18 cellular contexts compared by ENCODE assay signal in genomic region chr17:17492562-17492961, GRCh38. TPM values are rescaled to one million over a fixed set of nuclear protein-coding genes. Genes with fewer than 3 reads are reported as not detected.
A peak's percentile ranks its signal among the peaks of the same experiment; 100 is the strongest.
DNase-seq lines count a peak whose midpoint lies in the region; ATAC-seq and TF ChIP-seq lines count a peak whose summit lies in the region.
"Had no signal": no experiment of that assay in that cellular context is flagged by ENCODE, and none has a peak within 500 bp of the region (broad histone marks: within the 10 kb centered on the region; RNA-seq: fewer than 3 reads in every experiment).

No MANE protein-coding gene starts in this region.

- peaks cover 35% of the 10 kb centered on the region for H3K27me3 Mint-ChIP-seq in neural crest cell (ENCODE audit: low read depth)
- peaks cover 4 to 24% (median 6%) of the 10 kb centered on the region in 5 donors for H3K27me3 Mint-ChIP-seq in naive thymus-derived CD4-positive, alpha-beta T cell
- peaks cover 14% of the 10 kb centered on the region for H3K27me3 Mint-ChIP-seq in activated CD4-positive, alpha-beta memory T cell treated with anti-CD3 and anti-CD28 coated beads, Interleukin-2, amount 10 ng/mL, durations not matched to agents 7 days and 5 days

- no peak for TF ChIP-seq RAD21 in HCT116 (IDR thresholded peaks at IDR 0.05; ENCODE audit: low read depth)

- TF ChIP-seq CTCF in 22Rv1 (IDR thresholded peaks at IDR 0.05) (no peak), HCT116 (IDR thresholded peaks at IDR 0.05 in 2 of 3, conservative IDR thresholded peaks at IDR 0.05 in 1 of 3; ENCODE audit: borderline replicate concordance in 1 of 3, insufficient read depth in 1 of 3, low read depth in 2 of 3, low read length in 2 of 3) (no peak), mammary epithelial cell (conservative IDR thresholded peaks at IDR 0.05 in 1 of 2, IDR thresholded peaks at IDR 0.05 in 1 of 2; ENCODE audit: extremely low read depth in 1 of 2, insufficient read depth in 1 of 2, low read depth in 1 of 2, low read length in 2 of 2) (no peak), neural crest cell (conservative IDR thresholded peaks at IDR 0.05) (no peak)

- peaks cover 21% of the 10 kb centered on the region for H3K4me1 Mint-ChIP-seq in neural crest cell
- H3K4me1 Mint-ChIP-seq in naive thymus-derived CD4-positive, alpha-beta T cell, result peaks cover 13 to 23% (median 16%) of the 10 kb centered on the region in 7 donors
- peaks cover 21% of the 10 kb centered on the region for H3K4me1 Mint-ChIP-seq in activated CD4-positive, alpha-beta memory T cell treated with anti-CD3 and anti-CD28 coated beads, Interleukin-2, amount 10 ng/mL, durations not matched to agents 7 days and 5 days

- TSS peak; percentile 23 for BruUV-seq in HCT116 (replicated peaks; lab: Mats Ljungman, UMichigan)
- TSS peak; percentile 38 for BruUV-seq in mammary epithelial cell (replicated peaks; lab: Mats Ljungman, UMichigan)

- H3K4me1 ChIP-seq in HCT116 (ENCODE audit: control insufficient read depth in 1 of 2, insufficient read depth in 2 of 2, low read length in 2 of 2) (peaks cover 0 to 15% of the 10 kb centered on the region in 2 experiments; a peak in 2 of 4 replicates), mammary epithelial cell (ENCODE audit: insufficient read depth, low read length) (peaks cover 10% of the 10 kb centered on the region)
- H3K4me1 ChIP-seq in naive thymus-derived CD4-positive, alpha-beta T cell (ENCODE audit: control insufficient read depth in 2 of 2, insufficient read depth in 2 of 2, low read length in 2 of 2), result peaks cover 3 to 11% of the 10 kb centered on the region in 2 donors

- no peak overlapping the region for H3K27ac Mint-ChIP-seq in neural crest cell (ENCODE audit: unreplicated experiment)
- peak overlapping the region in 1 of 9 donors; percentile 16 for H3K27ac Mint-ChIP-seq in naive thymus-derived CD4-positive, alpha-beta T cell
- H3K27ac Mint-ChIP-seq in activated CD4-positive, alpha-beta memory T cell treated with anti-CD3 and anti-CD28 coated beads, Interleukin-2, amount 10 ng/mL, durations not matched to agents 7 days and 5 days, result no peak overlapping the region

- no peak overlapping the region for H3K4me3 ChIP-seq in HCT116 (replicated peaks in 1 of 2; ENCODE audit: low read depth in 1 of 2, low read length in 2 of 2)
- H3K4me3 ChIP-seq in mammary epithelial cell (replicated peaks in 1 of 3; ENCODE audit: insufficient read depth in 1 of 3, low read depth in 2 of 3, low read length in 3 of 3), result no peak overlapping the region
- H3K4me3 ChIP-seq in naive thymus-derived CD4-positive, alpha-beta T cell (ENCODE audit: low read length), result no peak overlapping the region
- H3K4me3 ChIP-seq: testis had no signal

- H3K4me3 Mint-ChIP-seq in neural crest cell, result peak overlapping the region; percentile 60
- no peak overlapping the region for H3K4me3 Mint-ChIP-seq in naive thymus-derived CD4-positive, alpha-beta T cell
- H3K4me3 Mint-ChIP-seq in activated CD4-positive, alpha-beta memory T cell treated with anti-CD3 and anti-CD28 coated beads, Interleukin-2, amount 10 ng/mL, durations not matched to agents 7 days and 5 days, result no peak overlapping the region

- H3K36me3 ChIP-seq in HCT116 (ENCODE audit: control insufficient read depth in 1 of 2, insufficient read depth in 2 of 2, low read length in 2 of 2), result peaks cover 3 to 22% of the 10 kb centered on the region in 2 experiments; a peak in 3 of 4 replicates
- H3K36me3 ChIP-seq in mammary epithelial cell (ENCODE audit: insufficient read depth, low read length), result peaks cover 3% of the 10 kb centered on the region
- peaks cover 0 to 26% (median 0%) of the 10 kb centered on the region in 3 experiments for H3K36me3 ChIP-seq in naive thymus-derived CD4-positive, alpha-beta T cell (ENCODE audit: control insufficient read depth in 2 of 3, insufficient read depth in 3 of 3, low read length in 3 of 3)

- H3K4me2 ChIP-seq in HCT116 (ENCODE audit: low read length) (no peak overlapping the region), mammary epithelial cell (ENCODE audit: insufficient read depth, low read depth, low read length) (no peak overlapping the region)

- dilution Hi-C loops in mammary epithelial cell (cut with HindIII; ENCODE audit: low sequenced_read_pairs), result no loop called here

- no peaks in the 10 kb centered on the region for H3K9me3 ChIP-seq in HCT116 (ENCODE audit: control insufficient read depth in 1 of 2, insufficient read depth in 1 of 2, low read depth in 1 of 2, low read length in 2 of 2)
- no peaks in the 10 kb centered on the region for H3K9me3 ChIP-seq in mammary epithelial cell (replicated peaks; ENCODE audit: insufficient read depth, low read length)
- no peaks in the 10 kb centered on the region for H3K9me3 ChIP-seq in naive thymus-derived CD4-positive, alpha-beta T cell (ENCODE audit: control insufficient read depth in 2 of 3, low read length in 3 of 3)
- H3K9me3 ChIP-seq: testis had no signal

- H4K20me1 ChIP-seq in HCT116 (ENCODE audit: insufficient read depth) (no peaks in the 10 kb centered on the region), mammary epithelial cell (ENCODE audit: insufficient read depth, low read length) (peaks cover 2% of the 10 kb centered on the region)

- H2AFZ ChIP-seq in HCT116 (ENCODE audit: low read depth, low read length, poor library complexity, severe bottlenecking) (no peak overlapping the region), mammary epithelial cell (ENCODE audit: low read depth, low read length) (no peak overlapping the region)

- ATAC-seq in HCT116, result no peak
- ATAC-seq in naive thymus-derived CD4-positive, alpha-beta T cell, result no peak
- no peak for ATAC-seq in HG03521 (IDR thresholded peaks at IDR 0.05; ENCODE audit: unreplicated experiment)

- in situ Hi-C loops in mammary epithelial cell (cut with MboI; ENCODE audit: low sequenced_read_pairs in 2 of 2), result no loop called here

- WGBS in mammary epithelial cell (ENCODE audit: low coverage, missing lambda C conversion rate), result 91% methylated on average over 9 of the region's 9 CpGs

- no peaks in the 10 kb centered on the region for H3K9me2 ChIP-seq in HCT116 (ENCODE audit: insufficient read depth)

- CTCF ChIA-PET in HCT116 (lab: Charles Lee) (no interaction called here), mammary epithelial cell (lab: Charles Lee; ENCODE audit: low non-redundant PET) (no interaction called here)
- CTCF ChIA-PET in naive thymus-derived CD4-positive, alpha-beta T cell (lab: Charles Lee), result no interaction called here
- CTCF ChIA-PET in activated CD4-positive, alpha-beta memory T cell treated with anti-CD3 and anti-CD28 coated beads, Interleukin-2, amount 10 ng/mL, durations not matched to agents 7 days and 5 days (lab: Charles Lee), result no interaction called here

- DNase-seq in HCT116 (ENCODE audit: low read depth, low spot score) (no peak), mammary epithelial cell (no peak), neural crest cell (ENCODE audit: low read depth, low spot score) (no peak), SKM-1 (lab: John Stamatoyannopoulos, UW; ENCODE audit: unreplicated experiment) (no peak)
- DNase-seq in naive thymus-derived CD4-positive, alpha-beta T cell, result no peak
- no peak for DNase-seq in activated CD4-positive, alpha-beta memory T cell treated with anti-CD3 and anti-CD28 coated beads, Interleukin-2, amount 10 ng/mL, durations not matched to agents 7 days and 5 days
- DNase-seq: activated CD4-positive, alpha-beta T cell treated with anti-CD3 and anti-CD28 coated beads, Interleukin-2, amount 50 U/mL, for 48 hours; CD4-positive, CD25-positive, alpha-beta regulatory T cell; effector CD8-positive, alpha-beta T cell; foreskin melanocyte; NCI-H1092; NCI-H1930; NCI-H82; T-helper 1 cell had no signal

- TF ChIP-seq POLR2A in HCT116 (IDR thresholded peaks at IDR 0.05; ENCODE audit: borderline replicate concordance, extremely low read depth, insufficient read depth, insufficient read length), result no peak

- no peak overlapping the region for H3K9ac ChIP-seq in HCT116 (ENCODE audit: low read length)
- no peak overlapping the region for H3K9ac ChIP-seq in mammary epithelial cell (ENCODE audit: insufficient read depth, low read length)

- no peaks in the 10 kb centered on the region for H3K9me3 Mint-ChIP-seq in neural crest cell
- H3K9me3 Mint-ChIP-seq in naive thymus-derived CD4-positive, alpha-beta T cell, result peaks cover 0 to 1% (median 0%) of the 10 kb centered on the region in 11 donors
- H3K9me3 Mint-ChIP-seq in activated CD4-positive, alpha-beta memory T cell treated with anti-CD3 and anti-CD28 coated beads, Interleukin-2, amount 10 ng/mL, durations not matched to agents 7 days and 5 days, result no peaks in the 10 kb centered on the region
- H3K9me3 Mint-ChIP-seq: CD4-positive, CD25-positive, alpha-beta regulatory T cell had no signal

- peaks cover 15% of the 10 kb centered on the region for H3K36me3 Mint-ChIP-seq in neural crest cell (ENCODE audit: low read depth)
- H3K36me3 Mint-ChIP-seq in naive thymus-derived CD4-positive, alpha-beta T cell, result peaks cover 7 to 20% (median 9%) of the 10 kb centered on the region in 5 donors
- peaks cover 27% of the 10 kb centered on the region for H3K36me3 Mint-ChIP-seq in activated CD4-positive, alpha-beta memory T cell treated with anti-CD3 and anti-CD28 coated beads, Interleukin-2, amount 10 ng/mL, durations not matched to agents 7 days and 5 days (ENCODE audit: low read depth)

- POLR2A ChIA-PET in HCT116 (lab: Charles Lee), result no interaction called here
- POLR2A ChIA-PET in naive thymus-derived CD4-positive, alpha-beta T cell (lab: Charles Lee), result no interaction called here
- POLR2A ChIA-PET in activated CD4-positive, alpha-beta memory T cell treated with anti-CD3 and anti-CD28 coated beads, Interleukin-2, amount 10 ng/mL, durations not matched to agents 7 days and 5 days (lab: Charles Lee), result no interaction called here

- H3K79me2 ChIP-seq in HCT116 (ENCODE audit: insufficient read depth, low read length), result peaks cover 21% of the 10 kb centered on the region
- peaks cover 5% of the 10 kb centered on the region for H3K79me2 ChIP-seq in mammary epithelial cell (ENCODE audit: insufficient read depth, low read length)

- H3K27ac ChIP-seq in 22Rv1 (peak overlapping the region; percentile 41; the same call in 1 of the 2 replicates), HCT116 (ENCODE audit: low read depth, low read length) (no peak overlapping the region), mammary epithelial cell (ENCODE audit: insufficient read depth, low read depth, low read length) (no peak overlapping the region)
- no peak overlapping the region for H3K27ac ChIP-seq in naive thymus-derived CD4-positive, alpha-beta T cell (ENCODE audit: low read depth, low read length)

- H3K27me3 ChIP-seq in HCT116 (ENCODE audit: insufficient read depth, low read length) (no peaks in the 10 kb centered on the region), mammary epithelial cell (ENCODE audit: insufficient read depth, low read length) (peaks cover 2% of the 10 kb centered on the region)
- no peaks in the 10 kb centered on the region for H3K27me3 ChIP-seq in naive thymus-derived CD4-positive, alpha-beta T cell (ENCODE audit: control insufficient read depth in 2 of 2, insufficient read depth in 2 of 2, low read length in 2 of 2)
- H3K27me3 ChIP-seq: testis had no signal

- intact Hi-C loops in HCT116 (cut with micrococcal nuclease), result no loop called here
- intact Hi-C loops in mammary epithelial cell (cut with micrococcal nuclease), result no loop called here
- intact Hi-C loops in naive thymus-derived CD4-positive, alpha-beta T cell (cut with micrococcal nuclease), result loop anchor here in 1 of 2 donors (10.0 kb wide), 1 partner anchor 72 kb away; no protein-coding TSS in a partner anchor

- RAD21 ChIA-PET in HCT116 (lab: Charles Lee; ENCODE audit: low non-redundant PET in 1 of 2, low total read pairs in 2 of 2, uncharacterized antibody in 2 of 2, unreplicated experiment in 2 of 2), result no interaction called here

RNA-seq across cellular contexts. Expression of gene RASD1, which starts 3.6 kb away (rescaled TPM):
- total RNA-seq in HCT116 (2021; ENCODE audit: unreplicated experiment) (0.30 TPM), mammary epithelial cell (1 to 10 TPM in 1 of 2 donors, not detected in 1; 1.8 TPM), neural crest cell (8.0 and 8.3 TPM in 2 replicates)
- 0.22 and 0.32 TPM in 2 replicates for polyA plus RNA-seq in HCT116 (2012)
- not detected for polyA plus RNA-seq in mammary epithelial cell
- not detected for polyA minus RNA-seq in mammary epithelial cell
- total RNA-seq in naive thymus-derived CD4-positive, alpha-beta T cell, result 1 to 10 TPM in 3 of 5 experiments, under 1 TPM in 2; 0.35 to 2.5 (median 1.0) TPM
- polyA plus RNA-seq in naive thymus-derived CD4-positive, alpha-beta T cell, result not detected
- 1 to 10 TPM; 1.5 to 2.0 TPM for total RNA-seq in activated CD4-positive, alpha-beta memory T cell treated with anti-CD3 and anti-CD28 coated beads, Interleukin-2, amount 10 ng/mL, durations not matched to agents 7 days and 5 days
- total RNA-seq: H4 had no signal

RNA-seq across cellular contexts. Expression of gene MED9, which starts 15.8 kb away (rescaled TPM):
- total RNA-seq in HCT116 (2021; ENCODE audit: unreplicated experiment), result 13.9 TPM
- polyA plus RNA-seq in HCT116 (2012), result 7.9 and 9.0 TPM in 2 replicates
- 10 to 100 TPM; 13.9 to 18.8 TPM for total RNA-seq in mammary epithelial cell
- polyA plus RNA-seq in mammary epithelial cell, result 13.6 TPM
- 4.2 TPM for polyA minus RNA-seq in mammary epithelial cell
- 20.5 and 22.2 TPM in 2 replicates for total RNA-seq in neural crest cell
- 10 to 100 TPM; 14.0 to 24.1 (median 17.2) TPM for total RNA-seq in naive thymus-derived CD4-positive, alpha-beta T cell
- polyA plus RNA-seq in naive thymus-derived CD4-positive, alpha-beta T cell, result 10 to 100 TPM; 16.8 to 19.9 TPM
- 10 to 100 TPM; 12.6 to 13.2 TPM for total RNA-seq in activated CD4-positive, alpha-beta memory T cell treated with anti-CD3 and anti-CD28 coated beads, Interleukin-2, amount 10 ng/mL, durations not matched to agents 7 days and 5 days
